ENCODE assay signal across 9 cellular contexts in genomic region chr17:83053779-83054451, GRCh38. TPM values are rescaled to one million over a fixed set of nuclear protein-coding genes. Genes with fewer than 3 reads are reported as not detected.
DNase-seq lines count a peak whose midpoint lies in the region; ATAC-seq and TF ChIP-seq lines count a peak whose summit lies in the region.
"Had no signal": no experiment of that assay in that cellular context is flagged by ENCODE, and none has a peak within 500 bp of the region (broad histone marks: within the 10 kb centered on the region; RNA-seq: fewer than 3 reads in every experiment).

No MANE protein-coding gene starts in this region.

- H3K4me3 Mint-ChIP-seq in brain: peak overlapping the region in 4 of 5 experiments; percentile 15 to 59 (median 56)

- no peak overlapping the region for H3K4me3 ChIP-seq in muscle layer of duodenum (ENCODE audit: low read depth in 1 of 2, low read length in 2 of 2)
- no peak overlapping the region for H3K4me3 ChIP-seq in aorta (ENCODE audit: low read length in 2 of 2)

- peak overlapping the region; percentile 74 to 92 (median 86) for H3K27ac Mint-ChIP-seq in brain

- peaks cover under 1% of the 10 kb centered on the region for H3K36me3 Mint-ChIP-seq in brain

- 73 to 78% methylated on average over 13 of the region's 13 CpGs for WGBS in aorta, 2 donors

- no peak for ATAC-seq in Right ventricle myocardium inferior
- ATAC-seq in Right ventricle myocardium superior (ENCODE audit: poor library complexity): no peak
- ATAC-seq in aorta (ENCODE audit: low FRiP score): no peak
- ATAC-seq in GM21528 (IDR thresholded peaks at IDR 0.05; ENCODE audit: low FRiP score, unreplicated experiment): no peak

- no peak for TF ChIP-seq CTCF in brain (conservative IDR thresholded peaks at IDR 0.05)

- H3K4me1 ChIP-seq in muscle layer of duodenum (ENCODE audit: control insufficient read depth in 1 of 2, insufficient read depth in 2 of 2, low read length in 2 of 2) (peaks cover 5 to 10% of the 10 kb centered on the region in 2 donors), aorta (ENCODE audit: control insufficient read depth in 1 of 2, insufficient read depth in 2 of 2, low read length in 2 of 2) (no peaks in the 10 kb centered on the region)

- H3K27ac ChIP-seq in muscle layer of duodenum (ENCODE audit: low read length): peak overlapping the region; percentile 57
- H3K27ac ChIP-seq in aorta (ENCODE audit: low read depth in 1 of 2, low read length in 2 of 2): no peak overlapping the region

- peaks cover 7% of the 10 kb centered on the region for H3K27me3 Mint-ChIP-seq in brain

- DNase-seq in Right ventricle myocardium inferior (ENCODE audit: missing footprints): peak; percentile 84
- DNase-seq in Right ventricle myocardium superior: no peak
- DNase-seq in aorta: peak; percentile 75 to 84
- no peak for DNase-seq in NCI-H1694 (lab: John Stamatoyannopoulos, UW)
- DNase-seq in NCI-H1092 treated with DMSO at 0.1 percent for 48 hours (lab: John Stamatoyannopoulos, UW): no peak
- DNase-seq: NCI-H1048 had no signal

- H3K27me3 ChIP-seq in muscle layer of duodenum (ENCODE audit: low read depth, low read length) (no peaks in the 10 kb centered on the region), aorta (ENCODE audit: control insufficient read depth in 1 of 2, insufficient read depth in 2 of 2, low read length in 1 of 2) (no peaks in the 10 kb centered on the region)

- H3K9me3 ChIP-seq in muscle layer of duodenum (ENCODE audit: control insufficient read depth in 1 of 2, low read length in 2 of 2): no peaks in the 10 kb centered on the region
- no peaks in the 10 kb centered on the region for H3K9me3 ChIP-seq in aorta (ENCODE audit: control insufficient read depth, low read length)

- no peaks in the 10 kb centered on the region for H3K9me3 Mint-ChIP-seq in brain

- peaks cover 33% of the 10 kb centered on the region for H3K4me1 Mint-ChIP-seq in brain

- H3K36me3 ChIP-seq in muscle layer of duodenum (ENCODE audit: control insufficient read depth in 1 of 2, insufficient read depth in 2 of 2, low read length in 2 of 2): no peaks in the 10 kb centered on the region
- no peaks in the 10 kb centered on the region for H3K36me3 ChIP-seq in aorta (ENCODE audit: control insufficient read depth in 1 of 2, insufficient read depth in 2 of 2, low read length in 1 of 2)

- intact Hi-C loops in Right ventricle myocardium inferior (cut with DNase I): no loop called here
- intact Hi-C loops in Right ventricle myocardium superior (cut with DNase I): loop anchor here (10.0 kb wide), 1 partner anchor 789 kb away; no protein-coding TSS in a partner anchor
- intact Hi-C loops in aorta (cut with DNase I): no loop called here

RNA-seq across cellular contexts. Expression of gene METRNL, which starts 25.5 kb away (rescaled TPM):
- total RNA-seq in Right ventricle myocardium inferior (70.1 TPM), Right ventricle myocardium superior (70.3 TPM), aorta (100 to 1,000 TPM; 126 to 176 TPM)
- polyA plus RNA-seq in brain (ENCODE audit: insufficient read depth, low read depth, low replicate concordance) (36.9 TPM), aorta (10 to 100 TPM; 35.3 to 81.5 TPM)

Comparison
In these comparisons a context has a peak if more than half of its experiments do, and no peak if none do; other contexts are left out.
1. DNase-seq: peak in Right ventricle myocardium inferior (single experiment) and aorta (2 of 2); none in Right ventricle myocardium superior (single experiment), NCI-H1694 (single experiment) and NCI-H1092 treated with DMSO at 0.1 percent for 48 hours (single experiment).